8 cellular contexts compared by ENCODE assay signal in the genomic region with DNA sequence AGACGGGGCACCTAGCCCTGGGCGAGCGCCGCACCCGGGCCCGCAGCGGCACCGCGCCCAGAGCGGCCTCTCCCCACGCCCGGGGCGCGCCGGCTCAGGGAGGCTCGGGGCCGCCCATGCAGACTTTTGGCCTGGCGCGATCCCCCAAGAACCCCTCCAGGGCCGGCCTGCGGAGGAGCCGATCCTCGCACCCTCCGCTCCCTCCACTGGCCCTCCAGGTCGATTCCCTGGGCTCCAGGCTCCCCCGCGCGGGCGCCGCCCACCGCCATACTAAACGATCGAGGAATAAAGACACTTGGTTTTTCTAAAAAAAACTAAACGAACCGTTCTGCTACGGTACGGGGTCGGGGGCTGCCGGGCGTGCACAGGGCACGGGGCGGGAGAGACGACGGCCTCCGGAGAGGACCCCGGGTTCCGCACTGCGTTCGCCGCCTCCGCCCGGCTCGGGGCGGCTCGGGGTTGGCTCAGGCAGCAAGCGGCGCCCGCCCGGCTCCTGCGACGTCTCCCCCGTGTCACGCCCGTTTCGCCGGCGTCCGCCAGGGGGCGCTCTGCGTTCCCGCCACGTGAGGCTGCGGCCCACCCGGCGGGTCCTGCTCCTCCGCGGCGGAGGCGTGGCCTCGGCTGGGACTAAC. TPM values are rescaled to one million over a fixed set of nuclear protein-coding genes. Genes with fewer than 3 reads are reported as not detected.
DNase-seq lines count a peak whose midpoint lies in the region; ATAC-seq and TF ChIP-seq lines count a peak whose summit lies in the region.

No MANE protein-coding gene starts in this region.

- BruUV-seq in Caco-2 (replicated peaks; lab: Mats Ljungman, UMichigan), result no TSS peak

- no peak overlapping the region for H4K5ac ChIP-seq in mesendoderm (ENCODE audit: low read length)

- H3K27me3 ChIP-seq in Caco-2 (replicated peaks; ENCODE audit: control insufficient read depth, insufficient read depth, low read length), result no peaks in the 10 kb centered on the region
- H3K27me3 ChIP-seq in mesendoderm (ENCODE audit: insufficient read depth, low read length, poor library complexity), result no peaks in the 10 kb centered on the region

- peak overlapping the region; percentile 59 for H4K8ac ChIP-seq in mesendoderm (ENCODE audit: low read depth, low read length)

- intact Hi-C loops in Caco-2 (cut with micrococcal nuclease; ENCODE audit: unreplicated experiment), result loop anchor here (1.0 kb wide), 2 partner anchors 15 to 36 kb away; a partner anchor contains a TSS

- TF ChIP-seq CTCF in Caco-2 (IDR thresholded peaks at IDR 0.05; ENCODE audit: insufficient read depth in 1 of 2, low read depth in 1 of 2, low read length in 1 of 2, severe bottlenecking in 1 of 2, unreplicated experiment in 1 of 2), result peak; percentile 74 to 88

- H3K4me3 Mint-ChIP-seq in Caco-2 (ENCODE audit: unreplicated experiment), result peak overlapping the region; percentile 89
- H3K4me3 Mint-ChIP-seq in effector memory CD8-positive, alpha-beta T cell, result peak overlapping the region; percentile 80 to 82

- peak overlapping the region; percentile 35 for H3K18ac ChIP-seq in mesendoderm (ENCODE audit: low read length)

- H3K27ac ChIP-seq in mesendoderm (ENCODE audit: low read depth, low read length), result no peak overlapping the region

- DNase-seq in Caco-2, result peak; percentile 94 to 99
- DNase-seq in HT-29 (ENCODE audit: low spot score), result peak; percentile 91
- DNase-seq in NOMO-1 (lab: John Stamatoyannopoulos, UW; ENCODE audit: unreplicated experiment in 2 of 2), result peak; percentile 88 to 93
- DNase-seq in activated CD8-positive, alpha-beta memory T cell treated with anti-CD3 and anti-CD28 coated beads for 48 hours (ENCODE audit: low read depth in 2 of 3, low spot score in 2 of 3), result peak; percentile 96 to 99 (median 98)
- peak; percentile 97 to 99 (median 99) for DNase-seq in effector memory CD8-positive, alpha-beta T cell
- DNase-seq in mesendoderm, result peak; percentile 94
- peak; percentile 99 for DNase-seq in stimulated activated CD8-positive, alpha-beta memory T cell treated with anti-CD3 and anti-CD28 coated beads, Interleukin-12 subunit alpha, Interleukin-12 subunit beta, amount 100 ng/mL, for 4 hours (ENCODE audit: low read depth)

- H2AK5ac ChIP-seq in mesendoderm (ENCODE audit: low read length), result no peak overlapping the region

- peak overlapping the region; percentile 77 for H3K56ac ChIP-seq in mesendoderm (ENCODE audit: low read length)

- H2BK120ac ChIP-seq in mesendoderm (ENCODE audit: low read depth, low read length), result no peak overlapping the region

- POLR2A ChIA-PET in Caco-2 (lab: Charles Lee), result interaction anchor here (1.0 to 1.3 kb wide), 2 partner anchors 15 to 131 kb away, joined by 3 to 5 read pairs; a partner anchor contains a TSS

- H3K36me3 ChIP-seq in Caco-2 (ENCODE audit: control insufficient read depth, insufficient read depth, low read length) (no peaks in the 10 kb centered on the region), mesendoderm (ENCODE audit: control insufficient read depth, insufficient read depth, low read length) (no peaks in the 10 kb centered on the region)

- H2BK5ac ChIP-seq in mesendoderm (ENCODE audit: low read length), result no peak overlapping the region

- ATAC-seq in GM21360 (IDR thresholded peaks at IDR 0.05; ENCODE audit: unreplicated experiment), result peak; percentile 78
- ATAC-seq in effector memory CD8-positive, alpha-beta T cell (replicated peaks), result peak; percentile 92

- H2BK15ac ChIP-seq in mesendoderm (replicated peaks; ENCODE audit: low read depth), result no peak overlapping the region

- no peaks in the 10 kb centered on the region for H3K9me3 ChIP-seq in Caco-2

- H3K4me1 ChIP-seq in Caco-2 (peaks cover 7% of the 10 kb centered on the region), mesendoderm (ENCODE audit: control insufficient read depth, low read depth, low read length) (peaks cover 2% of the 10 kb centered on the region)

- H3K23ac ChIP-seq in mesendoderm (ENCODE audit: low read length), result peak overlapping the region; percentile 1

- no peaks in the 10 kb centered on the region for H3K79me2 ChIP-seq in mesendoderm (ENCODE audit: control insufficient read depth, insufficient read depth, low read length)

- H3K79me1 ChIP-seq in mesendoderm (ENCODE audit: low read length), result no peaks in the 10 kb centered on the region

- H3K4me2 ChIP-seq in mesendoderm (ENCODE audit: low read length), result peak overlapping the region; percentile 87

- no peaks in the 10 kb centered on the region for H3K9me3 Mint-ChIP-seq in Caco-2 (ENCODE audit: unreplicated experiment)
- H3K9me3 Mint-ChIP-seq in effector memory CD8-positive, alpha-beta T cell, result no peaks in the 10 kb centered on the region

- H3K4me3 ChIP-seq in Caco-2 (ENCODE audit: low read depth, low read length) (peak overlapping the region; percentile 86), mesendoderm (ENCODE audit: low read length) (peak overlapping the region; percentile 38)

- no peaks in the 10 kb centered on the region for H3K27me3 Mint-ChIP-seq in Caco-2 (ENCODE audit: insufficient read depth, unreplicated experiment)
- H3K27me3 Mint-ChIP-seq in effector memory CD8-positive, alpha-beta T cell, result no peaks in the 10 kb centered on the region

- peak overlapping the region; percentile 66 for H3K27ac Mint-ChIP-seq in Caco-2 (ENCODE audit: unreplicated experiment)
- H3K27ac Mint-ChIP-seq in effector memory CD8-positive, alpha-beta T cell, result peak overlapping the region in 1 of 2 donors; percentile 91

- no CpG with 5 or more reads among the region's 80 CpGs for WGBS in mesendoderm (ENCODE audit: extremely low coverage, insufficient coverage, low lambda C conversion rate)

- peak overlapping the region; percentile 92 for H3K9ac ChIP-seq in mesendoderm (ENCODE audit: low read length)

- CTCF ChIA-PET in Caco-2 (lab: Charles Lee), result interaction anchor here (0.8 to 2.5 kb wide), 8 partner anchors 11 to 206 kb away, joined by 3 to 11 read pairs (median 4); a partner anchor contains a TSS

- H3K4ac ChIP-seq in mesendoderm (ENCODE audit: low read depth, low read length), result no peak overlapping the region

- peaks cover 14% of the 10 kb centered on the region for H3K4me1 Mint-ChIP-seq in Caco-2 (ENCODE audit: low read depth, unreplicated experiment)
- peaks cover 14 to 21% of the 10 kb centered on the region in 2 donors for H3K4me1 Mint-ChIP-seq in effector memory CD8-positive, alpha-beta T cell (ENCODE audit: low read depth in 2 of 2)

- H3K36me3 Mint-ChIP-seq in Caco-2 (ENCODE audit: insufficient read depth, unreplicated experiment), result peaks cover 3% of the 10 kb centered on the region
- peaks cover 7% of the 10 kb centered on the region for H3K36me3 Mint-ChIP-seq in effector memory CD8-positive, alpha-beta T cell (ENCODE audit: insufficient read depth)

RNA-seq across cellular contexts. Expression of a gene that starts 0.4 kb away (rescaled TPM):
- total RNA-seq in Caco-2 (2022), result 7.9 and 9.3 TPM in 2 replicates
- 4.1 and 4.2 TPM in 2 replicates for total RNA-seq in HT-29 (2014; rRNA removed; shearing (Covaris generic))
- 2.0 TPM for polyA plus RNA-seq in mesendoderm (2013, experiment 1 of 2)
- 2.3 TPM for polyA plus RNA-seq in mesendoderm (2013, experiment 2 of 2)

RNA-seq across cellular contexts. Expression of a gene that starts 7.8 kb away (rescaled TPM):
- total RNA-seq in Caco-2 (2022), result 0.30 and 0.43 TPM in 2 replicates
- total RNA-seq in HT-29 (2014; rRNA removed; shearing (Covaris generic)), result 0.65 and 1.1 TPM in 2 replicates
- 3.4 TPM for polyA plus RNA-seq in mesendoderm (2013, experiment 1 of 2)
- polyA plus RNA-seq in mesendoderm (2013, experiment 2 of 2), result 3.3 TPM

RNA-seq across cellular contexts. Expression of a gene that starts 14.8 kb away (rescaled TPM):
- total RNA-seq in Caco-2 (2022), result 237 and 249 TPM in 2 replicates
- total RNA-seq in HT-29 (2014; rRNA removed; shearing (Covaris generic)), result 107 and 127 TPM in 2 replicates
- 795 TPM for polyA plus RNA-seq in mesendoderm (2013, experiment 1 of 2)
- polyA plus RNA-seq in mesendoderm (2013, experiment 2 of 2), result 787 TPM

RNA-seq across cellular contexts. Expression of a gene that starts 32.7 kb away (rescaled TPM):
- total RNA-seq in Caco-2 (2022), result 4.4 and 5.0 TPM in 2 replicates
- 38.2 and 42.0 TPM in 2 replicates for total RNA-seq in HT-29 (2014; rRNA removed; shearing (Covaris generic))
- polyA plus RNA-seq in mesendoderm (2013, experiment 1 of 2), result 2.0 TPM
- 2.0 TPM for polyA plus RNA-seq in mesendoderm (2013, experiment 2 of 2)

RNA-seq across cellular contexts. Expression of a gene that starts 34.7 kb away (rescaled TPM):
- total RNA-seq in Caco-2 (2022), result 31.4 and 34.1 TPM in 2 replicates
- 28.1 and 34.5 TPM in 2 replicates for total RNA-seq in HT-29 (2014; rRNA removed; shearing (Covaris generic))
- 24.5 TPM for polyA plus RNA-seq in mesendoderm (2013, experiment 1 of 2)
- polyA plus RNA-seq in mesendoderm (2013, experiment 2 of 2), result 24.9 TPM
